In the genomic region with DNA sequence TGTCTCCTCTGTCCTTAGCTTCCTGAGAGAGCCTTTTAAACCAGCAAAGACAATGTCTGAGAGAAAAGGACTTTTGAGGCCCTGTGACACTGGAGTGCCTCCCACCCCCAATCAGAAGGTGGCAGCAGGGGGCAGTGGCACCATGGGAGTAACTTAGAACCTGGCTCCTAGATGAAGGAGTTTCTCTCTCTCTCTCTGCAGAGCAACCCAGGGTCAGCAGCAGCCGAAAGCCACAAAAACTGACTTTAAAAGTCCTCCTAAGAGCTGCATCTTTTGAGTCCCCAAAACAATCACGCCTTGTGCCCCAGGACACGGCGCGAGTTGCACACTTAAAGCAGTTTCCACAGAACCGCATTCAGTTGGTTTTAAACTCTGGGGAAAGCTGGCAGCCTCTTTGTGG, we compare ENCODE assay signal across 8 cellular contexts.
DNase-seq lines count a peak whose midpoint lies in the region; ATAC-seq and TF ChIP-seq lines count a peak whose summit lies in the region.

No MANE protein-coding gene starts in this region.

- peaks cover 9% of the 10 kb centered on the region for H3K27me3 ChIP-seq in OCI-LY1 (ENCODE audit: insufficient read depth, low read length)

- H3K4me1 ChIP-seq in OCI-LY1 (ENCODE audit: insufficient read depth, low read length, severe bottlenecking): peaks cover 1% of the 10 kb centered on the region

- TF ChIP-seq CTCF in C4-2B (conservative IDR thresholded peaks at IDR 0.05) (peak; percentile 77), GM20000 (IDR thresholded peaks at IDR 0.05; ENCODE audit: extremely low read depth, missing control alignments) (peak; percentile 66), OCI-LY1 (IDR thresholded peaks at IDR 0.05; ENCODE audit: low read length) (peak; percentile 68), coronary artery (IDR thresholded peaks at IDR 0.05) (peak; percentile 34)

- DNase-seq in GM20000 (ENCODE audit: low spot score): peak; percentile 40
- no peak for DNase-seq in coronary artery (ENCODE audit: low spot score)
- DNase-seq in medulla oblongata (ENCODE audit: extremely low spot score): peak; percentile 83
- no peak for DNase-seq in NCI-H1694 treated with DMSO at 0.1 percent for 48 hours (lab: John Stamatoyannopoulos, UW)

- H3K4me2 ChIP-seq in OCI-LY1 (ENCODE audit: low read length): no peak overlapping the region

- H3K9me2 ChIP-seq in OCI-LY1 (ENCODE audit: low read depth, low read length): no peaks in the 10 kb centered on the region

- no peak overlapping the region for H3K27ac ChIP-seq in C4-2B
- H3K27ac ChIP-seq in OCI-LY1 (ENCODE audit: low read depth, low read length, poor library complexity, severe bottlenecking): no peak overlapping the region
- no peak overlapping the region for H3K27ac ChIP-seq in coronary artery

- H3K9me3 ChIP-seq in OCI-LY1 (ENCODE audit: low read length): no peaks in the 10 kb centered on the region

- no peak overlapping the region for H3K4me3 ChIP-seq in OCI-LY1 (ENCODE audit: low read depth, low read length, poor library complexity, severe bottlenecking)
- H3K4me3 ChIP-seq in coronary artery: no peak overlapping the region

- no peaks in the 10 kb centered on the region for H3F3A ChIP-seq in OCI-LY1 (ENCODE audit: insufficient read depth, low read length)

- no peaks in the 10 kb centered on the region for H3K36me3 ChIP-seq in OCI-LY1 (ENCODE audit: insufficient read depth, low read length)

- ATAC-seq in GM19395 (IDR thresholded peaks at IDR 0.05; ENCODE audit: unreplicated experiment) (no peak), GM21528 (IDR thresholded peaks at IDR 0.05; ENCODE audit: low FRiP score, unreplicated experiment) (no peak)

- H3K79me2 ChIP-seq in OCI-LY1 (ENCODE audit: insufficient read depth, low read length): no peaks in the 10 kb centered on the region

- no peak overlapping the region for H3K9ac ChIP-seq in OCI-LY1 (ENCODE audit: low read length)

- no peak overlapping the region for H2AFZ ChIP-seq in OCI-LY1 (ENCODE audit: low read length)

- no peaks in the 10 kb centered on the region for H4K20me1 ChIP-seq in OCI-LY1 (ENCODE audit: insufficient read depth, low read length)

Comparison
In these comparisons a context has a peak if more than half of its experiments do, and no peak if none do; other contexts are left out.
1. DNase-seq: peak in GM20000 (single experiment) and medulla oblongata (single experiment); none in coronary artery (single experiment) and NCI-H1694 treated with DMSO at 0.1 percent for 48 hours (single experiment).
2. Peak in every context shown above with its lines, with median percentiles within 50 percentile points of each other: CTCF ChIP-seq.